Comparison of ENCODE assay signal across 25 cellular contexts in the genomic region with DNA sequence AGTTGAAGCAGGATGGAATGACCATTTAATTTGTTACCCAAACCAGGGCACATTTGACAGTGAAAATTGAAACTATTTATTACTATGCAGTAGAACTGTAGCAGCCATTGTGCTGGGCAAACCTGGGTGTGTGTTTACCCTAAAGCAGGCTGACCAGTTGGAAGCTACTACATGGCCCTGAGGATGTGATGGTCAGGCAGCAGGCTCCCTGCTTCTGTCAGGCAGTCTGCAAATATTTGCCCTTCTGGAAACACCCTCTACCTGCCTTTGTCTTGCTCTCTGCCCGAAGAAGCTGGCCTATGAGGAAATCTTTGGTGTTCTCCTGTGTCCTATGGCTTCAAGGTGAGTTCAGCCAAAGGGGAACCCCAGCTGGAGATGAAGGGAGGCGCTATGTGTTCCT.
"Had no signal": no experiment of that assay in that cellular context is flagged by ENCODE, and none has a peak within 500 bp of the region (broad histone marks: within the 10 kb centered on the region; RNA-seq: fewer than 3 reads in every experiment).

No MANE protein-coding gene starts in this region.

- H3K9me3 Mint-ChIP-seq: natural killer cell treated with Interleukin-12 subunit alpha and Interleukin-12 subunit beta and Interleukin-15 and Interleukin-18, amount 100 ng/mL, for 72 hours had no signal

- H3K4me3 Mint-ChIP-seq: memory B cell; naive B cell; natural killer cell treated with Interleukin-12 subunit alpha and Interleukin-12 subunit beta and Interleukin-15 and Interleukin-18, amount 100 ng/mL, for 72 hours; neural progenitor cell; stimulated activated memory B cell treated with anti-CD40 and anti-IgM and Interleukin-4, amounts not matched to agents 10 μg/mL and 1 μg/mL and 100 μg/mL, for 72 hours; type B pancreatic cell had no signal

- H3K4me1 Mint-ChIP-seq: memory B cell; naive B cell; stimulated activated memory B cell treated with anti-CD40 and anti-IgM and Interleukin-4, amounts not matched to agents 10 μg/mL and 1 μg/mL and 100 μg/mL, for 72 hours had no signal

- H3K9me3 ChIP-seq: esophagus muscularis mucosa, heart right ventricle, lower lobe of right lung, prostate gland, right atrium auricular region, sigmoid colon, spleen, testis, tibial artery had no signal

- H3K27me3 Mint-ChIP-seq: memory B cell; naive B cell; stimulated activated memory B cell treated with anti-CD40 and anti-IgM and Interleukin-4, amounts not matched to agents 10 μg/mL and 1 μg/mL and 100 μg/mL, for 72 hours had no signal

- H3K4me2 ChIP-seq: neural progenitor cell had no signal

- H2AFZ ChIP-seq: neural progenitor cell, parathyroid adenoma had no signal

- H3K27ac Mint-ChIP-seq: memory B cell; naive B cell; natural killer cell treated with Interleukin-12 subunit alpha and Interleukin-12 subunit beta and Interleukin-15 and Interleukin-18, amount 100 ng/mL, for 72 hours; neural progenitor cell; stimulated activated memory B cell treated with anti-CD40 and anti-IgM and Interleukin-4, amounts not matched to agents 10 μg/mL and 1 μg/mL and 100 μg/mL, for 72 hours; type B pancreatic cell had no signal

- ATAC-seq: heart right ventricle; left ventricle myocardium superior; lower lobe of right lung; natural killer cell treated with Interleukin-12 subunit alpha and Interleukin-12 subunit beta and Interleukin-15 and Interleukin-18, amount 100 ng/mL, for 72 hours; stimulated activated memory B cell treated with anti-CD40 and anti-IgM and Interleukin-4, amounts not matched to agents 10 μg/mL and 1 μg/mL and 100 μg/mL, for 72 hours; stimulated activated naive CD8-positive, alpha-beta T cell treated with anti-CD3 and anti-CD28 coated beads, Interleukin-15, Interleukin-2, amounts not matched to agents 100 U/mL and 50 U/mL, for 24 hours had no signal

- H3K4me1 ChIP-seq: esophagus muscularis mucosa, heart right ventricle, lower lobe of right lung, parathyroid adenoma, prostate gland, right atrium auricular region, sigmoid colon, spleen, testis, tibial artery had no signal

- H3K36me3 ChIP-seq: esophagus muscularis mucosa, heart right ventricle, lower lobe of right lung, neural progenitor cell, prostate gland, right atrium auricular region, sigmoid colon, spleen, tibial artery had no signal

- H3K27me3 ChIP-seq: esophagus muscularis mucosa, neural progenitor cell, right atrium auricular region, sigmoid colon, spleen, testis, tibial artery had no signal

- H3K79me2 ChIP-seq: parathyroid adenoma had no signal

- H3K4me3 ChIP-seq: coronary artery, esophagus muscularis mucosa, heart right ventricle, lower lobe of right lung, neural progenitor cell, prostate gland, right atrium auricular region, sigmoid colon, spleen, testis, tibial artery had no signal

- DNase-seq: dermis blood vessel endothelial cell; effector memory CD4-positive, alpha-beta T cell; glutamatergic neuron; heart right ventricle; hippocampal formation; left ventricle myocardium superior; lower lobe of right lung; naive B cell; sigmoid colon; spleen; stimulated activated CD4-positive, alpha-beta T cell treated with anti-CD3 and anti-CD28 coated beads, Interleukin-4, amount 100 ng/mL, for 4 hours; stimulated activated naive CD8-positive, alpha-beta T cell treated with anti-CD3 and anti-CD28 coated beads, Interleukin-15, Interleukin-2, amounts not matched to agents 100 U/mL and 50 U/mL, for 24 hours; substantia nigra; testis; tibial artery had no signal

- H3K9ac ChIP-seq: neural progenitor cell, parathyroid adenoma had no signal

- H3K27ac ChIP-seq: coronary artery, esophagus muscularis mucosa, heart right ventricle, lower lobe of right lung, neural progenitor cell, parathyroid adenoma, prostate gland, right atrium auricular region, sigmoid colon, spleen, testis, tibial artery had no signal

- H3K36me3 Mint-ChIP-seq: memory B cell; naive B cell; natural killer cell treated with Interleukin-12 subunit alpha and Interleukin-12 subunit beta and Interleukin-15 and Interleukin-18, amount 100 ng/mL, for 72 hours; neural progenitor cell; stimulated activated memory B cell treated with anti-CD40 and anti-IgM and Interleukin-4, amounts not matched to agents 10 μg/mL and 1 μg/mL and 100 μg/mL, for 72 hours had no signal
